Comparison of ENCODE assay signal across 30 cellular contexts in genomic region chr10:91412688-91413087, GRCh38. TPM values are rescaled to one million over a fixed set of nuclear protein-coding genes. Genes with fewer than 3 reads are reported as not detected.
DNase-seq lines count a peak whose midpoint lies in the region; ATAC-seq, FAIRE-seq and TF ChIP-seq lines count a peak whose summit lies in the region.
"Had no signal": no experiment of that assay in that cellular context is flagged by ENCODE, and none has a peak within 500 bp of the region (broad histone marks: within the 10 kb centered on the region; RNA-seq: fewer than 3 reads in every experiment).

No MANE protein-coding gene starts in this region.

- H4K8ac ChIP-seq in H1 (ENCODE audit: extremely low read depth, insufficient read depth, low read length): no peak overlapping the region
- H4K8ac ChIP-seq in mesenchymal stem cell (ENCODE audit: low read length): no peak overlapping the region

- no peak overlapping the region for H2AFZ ChIP-seq in H1 (ENCODE audit: low read length)
- no peak overlapping the region for H2AFZ ChIP-seq in mesenchymal stem cell (ENCODE audit: low read depth, low read length)
- H2AFZ ChIP-seq in PC-9: no peak overlapping the region

- BruUV-seq in PC-9 (replicated peaks; lab: Mats Ljungman, UMichigan): no TSS peak

- H3K36me3 ChIP-seq in HUES64 (ENCODE audit: insufficient read depth, low read length) (no peaks in the 10 kb centered on the region), H1 (ENCODE audit: control insufficient read depth in 2 of 4, insufficient read depth in 4 of 4, low read length in 3 of 4) (no peaks in the 10 kb centered on the region), mesenchymal stem cell (ENCODE audit: control insufficient read depth in 1 of 2, insufficient read depth in 2 of 2, low read depth in 1 of 2, low read length in 2 of 2) (no peaks in the 10 kb centered on the region), PC-9 (ENCODE audit: low read depth) (no peaks in the 10 kb centered on the region)
- H3K36me3 ChIP-seq: BLaER1, upper lobe of right lung had no signal

- H3K9me3 ChIP-seq in HUES64 (ENCODE audit: insufficient read depth, low read depth, low read length) (no peaks in the 10 kb centered on the region), H1 (ENCODE audit: insufficient read depth in 2 of 2, low read depth in 1 of 2, low read length in 1 of 2) (no peaks in the 10 kb centered on the region), mesenchymal stem cell (ENCODE audit: control insufficient read depth, low read length) (no peaks in the 10 kb centered on the region), PC-9 (ENCODE audit: insufficient read depth, low read depth) (no peaks in the 10 kb centered on the region)
- H3K9me3 ChIP-seq: BLaER1, psoas muscle, upper lobe of right lung had no signal

- no peak overlapping the region for H4K5ac ChIP-seq in H1 (ENCODE audit: insufficient read length, low read depth, low read length)

- no peaks in the 10 kb centered on the region for H3K79me1 ChIP-seq in H1 (ENCODE audit: low read depth, low read length)
- H3K79me1 ChIP-seq in mesenchymal stem cell (replicated peaks; ENCODE audit: low read length, poor library complexity, severe bottlenecking): peaks cover 3% of the 10 kb centered on the region

- FAIRE-seq in H1 (lab: Jason Lieb, UNC): no peak
- FAIRE-seq: bronchial epithelial cell, GM12891 had no signal

- H3K18ac ChIP-seq in H1 (ENCODE audit: extremely low read depth, low read length): no peak overlapping the region
- no peak overlapping the region for H3K18ac ChIP-seq in mesenchymal stem cell (ENCODE audit: low read depth in 1 of 2, low read length in 2 of 2)

- H2AK5ac ChIP-seq in H1 (ENCODE audit: low read depth, low read length) (no peak overlapping the region), mesenchymal stem cell (ENCODE audit: low read length, severe bottlenecking) (peak overlapping the region; percentile 95)

- H3K9ac ChIP-seq in HUES64 (ENCODE audit: low read depth, low read length): no peak overlapping the region
- no peak overlapping the region for H3K9ac ChIP-seq in H1 (replicated peaks in 1 of 4; ENCODE audit: extremely low read depth in 1 of 4, low read depth in 3 of 4, low read length in 3 of 4)
- peak overlapping the region; percentile 14 for H3K9ac ChIP-seq in mesenchymal stem cell (ENCODE audit: low read length)
- H3K9ac ChIP-seq: BLaER1 had no signal

- H3K27ac Mint-ChIP-seq in activated CD4-positive, alpha-beta T cell treated with anti-CD3 and anti-CD28 coated beads, Interleukin-2, amount 10 ng/mL, durations not matched to agents 24 days and 14 days: no peak overlapping the region
- H3K27ac Mint-ChIP-seq: activated CD8-positive, alpha-beta T cell treated with anti-CD3 and anti-CD28 coated beads for 36 hours; activated naive CD4-positive, alpha-beta T cell treated with anti-CD3 and anti-CD28 coated beads, Interleukin-2, amount 50 U/mL, for 72 hours; activated T-helper 2 cell treated with anti-CD3 and anti-CD28 coated beads, Interferon-gamma antibody, Interleukin-2, Interleukin-4, amounts not matched to agents 10 μg/mL and 5 μg/mL and 100 μg/mL, durations not matched to agents 14 hours and 24 hours and 36 hours; stimulated activated naive B cell treated with anti-CD40 and anti-IgM and Interleukin-4, amounts not matched to agents 10 μg/mL and 1 μg/mL and 100 μg/mL, for 72 hours; T-helper 2 cell treated with Interferon-gamma antibody and Interleukin-4, amounts not matched to agents 5 μg/mL and 100 μg/mL, for 36 hours had no signal

- H2BK20ac ChIP-seq in H1 (ENCODE audit: low read length): no peak overlapping the region

- no peak for TF ChIP-seq RAD21 in H1 (IDR thresholded peaks at IDR 0.05 in 1 of 2, conservative IDR thresholded peaks at IDR 0.05 in 1 of 2; ENCODE audit: low read depth in 2 of 2, low read length in 2 of 2)

- TF ChIP-seq CTCF in H1 (IDR thresholded peaks at IDR 0.05; ENCODE audit: control extremely low read depth in 1 of 3, insufficient read depth in 1 of 3, low read depth in 1 of 3, low read length in 3 of 3) (no peak), PC-9 (conservative IDR thresholded peaks at IDR 0.05) (no peak)

- TF ChIP-seq EP300 in H1 (IDR thresholded peaks at IDR 0.05; ENCODE audit: borderline replicate concordance in 1 of 2, low read depth in 2 of 2, low read length in 2 of 2): no peak

- ATAC-seq in HG02840 (IDR thresholded peaks at IDR 0.05; ENCODE audit: low FRiP score, unreplicated experiment): no peak
- ATAC-seq: activated CD8-positive, alpha-beta T cell treated with anti-CD3 and anti-CD28 coated beads for 36 hours; activated naive CD4-positive, alpha-beta T cell treated with anti-CD3 and anti-CD28 coated beads, Interleukin-2, amount 50 U/mL, for 72 hours; psoas muscle; stimulated activated naive B cell treated with anti-CD40 and anti-IgM and Interleukin-4, amounts not matched to agents 10 μg/mL and 1 μg/mL and 100 μg/mL, for 72 hours; upper lobe of right lung had no signal

- H3K4me3 ChIP-seq in HUES64 (ENCODE audit: low read length) (peak overlapping the region; percentile 89; the same call in 1 of the 2 replicates), H1 (ENCODE audit: extremely low read depth in 1 of 4, insufficient read depth in 2 of 4, low read depth in 3 of 4, low read length in 4 of 4) (no peak overlapping the region), mesenchymal stem cell (ENCODE audit: insufficient read depth in 1 of 2, low read depth in 1 of 2, low read length in 2 of 2) (no peak overlapping the region), PC-9 (no peak overlapping the region)
- H3K4me3 ChIP-seq: BLaER1, upper lobe of right lung had no signal

- CTCF ChIA-PET in H1 (lab: Charles Lee; ENCODE audit: partially characterized antibody) (interaction anchor here (0.6 to 1.0 kb wide), 2 partner anchors 112 to 117 kb away, joined by 3 read pairs; no protein-coding TSS in a partner anchor), PC-9 (lab: Charles Lee) (no interaction called here)

- peaks cover 0 to 4% of the 10 kb centered on the region in 2 experiments for H4K20me1 ChIP-seq in H1 (replicated peaks in 1 of 2; ENCODE audit: control insufficient read depth in 1 of 2, insufficient read depth in 2 of 2, low read length in 2 of 2)
- H4K20me1 ChIP-seq in PC-9 (ENCODE audit: insufficient read depth): no peaks in the 10 kb centered on the region
- H4K20me1 ChIP-seq: BLaER1 had no signal

- H4K91ac ChIP-seq in H1 (replicated peaks; ENCODE audit: insufficient read length, low read length) (no peak overlapping the region), mesenchymal stem cell (ENCODE audit: low read length) (no peak overlapping the region)

- H2BK12ac ChIP-seq in H1 (ENCODE audit: low read depth, low read length): no peak overlapping the region
- no peak overlapping the region for H2BK12ac ChIP-seq in mesenchymal stem cell (ENCODE audit: low read length in 2 of 2)

- no peak for TF ChIP-seq POLR2A in H1 (IDR thresholded peaks at IDR 0.05; ENCODE audit: control extremely low read depth in 1 of 2, low read depth in 2 of 2, low read length in 2 of 2)

- no peaks in the 10 kb centered on the region for H3F3A ChIP-seq in PC-9 (ENCODE audit: insufficient read depth, low read depth)

- H3K23ac ChIP-seq in H1 (ENCODE audit: insufficient read length): no peak overlapping the region
- H3K23ac ChIP-seq in mesenchymal stem cell (ENCODE audit: low read length in 2 of 2): no peak overlapping the region

- intact Hi-C loops in PC-9 (cut with micrococcal nuclease; ENCODE audit: unreplicated experiment): no loop called here
- intact Hi-C loops in activated CD4-positive, alpha-beta T cell treated with anti-CD3 and anti-CD28 coated beads, Interleukin-2, amount 10 ng/mL, durations not matched to agents 24 days and 14 days (cut with micrococcal nuclease): loop anchor here (5.0 to 10.0 kb wide), 3 partner anchors 248 to 1435 kb away; partner anchors contain the start of genes BTAF1 and EXOC6

- H2BK15ac ChIP-seq in H1 (ENCODE audit: low read length) (no peak overlapping the region), mesenchymal stem cell (ENCODE audit: low read depth, poor library complexity, severe bottlenecking) (no peak overlapping the region)

- DNase-seq in H1 (ENCODE audit: low read depth in 1 of 2, low spot score in 2 of 2) (no peak), mesenchymal stem cell (no peak), renal cortical epithelial cell (ENCODE audit: low read depth) (peak; percentile 28), PC-9 (no peak), hepatic stellate cell (ENCODE audit: low spot score) (no peak)
- DNase-seq in activated CD4-positive, alpha-beta T cell treated with anti-CD3 and anti-CD28 coated beads, Interleukin-2, amount 10 ng/mL, durations not matched to agents 24 days and 14 days: no peak
- DNase-seq: activated CD4-positive, alpha-beta T cell treated with anti-CD3 and anti-CD28 coated beads for 1 hour; activated CD8-positive, alpha-beta memory T cell treated with anti-CD3 and anti-CD28 coated beads, Interleukin-2, amount 50 U/mL, for 48 hours; activated CD8-positive, alpha-beta T cell treated with anti-CD3 and anti-CD28 coated beads for 36 hours; amygdala; effector CD4-positive, alpha-beta T cell; foreskin fibroblast; MV-4-11; NCI-H146; NCI-H345; psoas muscle; Right ventricle myocardium superior; stimulated activated CD4-positive, alpha-beta T cell treated with anti-CD3 and anti-CD28 coated beads, Interleukin-15, amount 100 ng/mL, for 24 hours; stimulated activated naive B cell treated with anti-CD40 and anti-IgM and Interleukin-4, amounts not matched to agents 10 μg/mL and 1 μg/mL and 100 μg/mL, for 72 hours; substantia nigra; upper lobe of right lung had no signal

- H3K27ac ChIP-seq in HUES64 (ENCODE audit: low read depth, low read length): no peak overlapping the region
- H3K27ac ChIP-seq in H1 (ENCODE audit: low read depth, low read length): no peak overlapping the region
- H3K27ac ChIP-seq in mesenchymal stem cell (ENCODE audit: low read length, poor library complexity, severe bottlenecking): no peak overlapping the region
- H3K27ac ChIP-seq in PC-9: no peak overlapping the region
- H3K27ac ChIP-seq: BLaER1, psoas muscle, upper lobe of right lung had no signal

- peaks cover 13% of the 10 kb centered on the region; the same call in 1 of the 2 replicates for H3K23me2 ChIP-seq in H1 (ENCODE audit: low read depth, low read length)

- H3K4me1 Mint-ChIP-seq in activated CD4-positive, alpha-beta T cell treated with anti-CD3 and anti-CD28 coated beads, Interleukin-2, amount 10 ng/mL, durations not matched to agents 24 days and 14 days: peaks cover 25% of the 10 kb centered on the region

- H3K27me3 ChIP-seq in HUES64 (ENCODE audit: insufficient read depth, low read length) (0 out of 2 replicates have a peak, but pooled peaks cover 5% of the 10 kb centered on the region), H1 (replicated peaks in 1 of 4; ENCODE audit: control insufficient read depth in 3 of 4, extremely low read depth in 1 of 4, insufficient read depth in 3 of 4, low read length in 3 of 4) (no peaks in the 10 kb centered on the region; a peak in 1 of 7 replicates), mesenchymal stem cell (ENCODE audit: control insufficient read depth in 1 of 2, insufficient read depth in 1 of 2, low read length in 2 of 2) (no peaks in the 10 kb centered on the region), PC-9 (ENCODE audit: insufficient read depth, low read depth) (no peaks in the 10 kb centered on the region)
- H3K27me3 ChIP-seq: BLaER1, upper lobe of right lung had no signal

- H3K4ac ChIP-seq in H1 (replicated peaks; ENCODE audit: insufficient read length, low read depth, low read length): no peak overlapping the region
- no peak overlapping the region for H3K4ac ChIP-seq in mesenchymal stem cell (ENCODE audit: low read depth in 1 of 2, low read length in 2 of 2)

- H3K9me3 Mint-ChIP-seq in activated CD4-positive, alpha-beta T cell treated with anti-CD3 and anti-CD28 coated beads, Interleukin-2, amount 10 ng/mL, durations not matched to agents 24 days and 14 days: no peaks in the 10 kb centered on the region
- H3K9me3 Mint-ChIP-seq: activated CD8-positive, alpha-beta T cell treated with anti-CD3 and anti-CD28 coated beads for 36 hours; activated naive CD4-positive, alpha-beta T cell treated with anti-CD3 and anti-CD28 coated beads, Interleukin-2, amount 50 U/mL, for 72 hours; activated T-helper 2 cell treated with anti-CD3 and anti-CD28 coated beads, Interferon-gamma antibody, Interleukin-2, Interleukin-4, amounts not matched to agents 10 μg/mL and 5 μg/mL and 100 μg/mL, durations not matched to agents 14 hours and 24 hours and 36 hours; IgD-negative memory B cell; stimulated activated naive B cell treated with anti-CD40 and anti-IgM and Interleukin-4, amounts not matched to agents 10 μg/mL and 1 μg/mL and 100 μg/mL, for 72 hours; T-helper 2 cell treated with Interferon-gamma antibody and Interleukin-4, amounts not matched to agents 5 μg/mL and 100 μg/mL, for 36 hours had no signal

- no peak overlapping the region for H3K4me3 Mint-ChIP-seq in activated CD4-positive, alpha-beta T cell treated with anti-CD3 and anti-CD28 coated beads, Interleukin-2, amount 10 ng/mL, durations not matched to agents 24 days and 14 days
- H3K4me3 Mint-ChIP-seq: activated CD8-positive, alpha-beta T cell treated with anti-CD3 and anti-CD28 coated beads for 36 hours; stimulated activated naive B cell treated with anti-CD40 and anti-IgM and Interleukin-4, amounts not matched to agents 10 μg/mL and 1 μg/mL and 100 μg/mL, for 72 hours; T-helper 2 cell treated with Interferon-gamma antibody and Interleukin-4, amounts not matched to agents 5 μg/mL and 100 μg/mL, for 36 hours had no signal

- no peak overlapping the region for H3K56ac ChIP-seq in H1 (replicated peaks; ENCODE audit: insufficient read length, low read depth, low read length)

- peaks cover 4% of the 10 kb centered on the region for H3K36me3 Mint-ChIP-seq in activated CD4-positive, alpha-beta T cell treated with anti-CD3 and anti-CD28 coated beads, Interleukin-2, amount 10 ng/mL, durations not matched to agents 24 days and 14 days (ENCODE audit: low read depth)
- H3K36me3 Mint-ChIP-seq: activated naive CD4-positive, alpha-beta T cell treated with anti-CD3 and anti-CD28 coated beads, Interleukin-2, amount 50 U/mL, for 72 hours; IgD-negative memory B cell; stimulated activated naive B cell treated with anti-CD40 and anti-IgM and Interleukin-4, amounts not matched to agents 10 μg/mL and 1 μg/mL and 100 μg/mL, for 72 hours had no signal

- H2BK5ac ChIP-seq in H1 (ENCODE audit: low read depth, low read length) (no peak overlapping the region), mesenchymal stem cell (ENCODE audit: low read depth, low read length, poor library complexity, severe bottlenecking) (no peak overlapping the region)

- H3K79me2 ChIP-seq in H1 (ENCODE audit: control insufficient read depth in 1 of 2, insufficient read depth in 2 of 2, low read length in 2 of 2) (peaks cover 0 to 48% of the 10 kb centered on the region in 2 experiments; a peak in 2 of 4 replicates), PC-9 (ENCODE audit: low read depth) (no peaks in the 10 kb centered on the region)

- no peak overlapping the region for H3K4me2 ChIP-seq in H1 (ENCODE audit: insufficient read depth in 1 of 2, low read depth in 2 of 2, low read length in 2 of 2)
- H3K4me2 ChIP-seq in mesenchymal stem cell (ENCODE audit: low read length, poor library complexity, severe bottlenecking): no peak overlapping the region
- no peak overlapping the region for H3K4me2 ChIP-seq in PC-9
- H3K4me2 ChIP-seq: BLaER1 had no signal

- H3K27me3 Mint-ChIP-seq in activated CD4-positive, alpha-beta T cell treated with anti-CD3 and anti-CD28 coated beads, Interleukin-2, amount 10 ng/mL, durations not matched to agents 24 days and 14 days: peaks cover 11% of the 10 kb centered on the region
- H3K27me3 Mint-ChIP-seq: IgD-negative memory B cell; stimulated activated naive B cell treated with anti-CD40 and anti-IgM and Interleukin-4, amounts not matched to agents 10 μg/mL and 1 μg/mL and 100 μg/mL, for 72 hours had no signal

- H3K14ac ChIP-seq in H1 (ENCODE audit: insufficient read length) (no peak overlapping the region), mesenchymal stem cell (ENCODE audit: low read length in 2 of 2) (no peak overlapping the region)

- H3K9me2 ChIP-seq in PC-9 (ENCODE audit: insufficient read depth): no peaks in the 10 kb centered on the region

- no peak overlapping the region for H2BK120ac ChIP-seq in H1 (replicated peaks; ENCODE audit: low read depth, low read length)
- H2BK120ac ChIP-seq in mesenchymal stem cell (ENCODE audit: low read depth, low read length): no peak overlapping the region

- H3K4me1 ChIP-seq in HUES64 (ENCODE audit: insufficient read depth, low read length) (peaks cover 50% of the 10 kb centered on the region), H1 (replicated peaks in 1 of 4; ENCODE audit: control insufficient read depth in 3 of 4, insufficient read depth in 4 of 4, low read length in 3 of 4) (peaks cover 0 to 4% (median 2%) of the 10 kb centered on the region in 4 experiments; a peak in 3 of 7 replicates), mesenchymal stem cell (ENCODE audit: control insufficient read depth, insufficient read depth, low read depth, low read length) (peaks cover 3% of the 10 kb centered on the region), PC-9 (replicated peaks; ENCODE audit: insufficient read depth) (peaks cover 4% of the 10 kb centered on the region; the same call in 1 of the 2 replicates)

- POLR2A ChIA-PET in H1 (lab: Charles Lee; ENCODE audit: partially characterized antibody): no interaction called here
- POLR2A ChIA-PET in PC-9 (lab: Charles Lee; ENCODE audit: unreplicated experiment): no interaction called here

RNA-seq across cellular contexts. Expression of gene HECTD2, which starts 2.5 kb away (rescaled TPM):
- polyA plus RNA-seq in HUES64 (2013, experiment 1 of 2): 18.2 TPM
- 21.2 TPM for polyA plus RNA-seq in HUES64 (2013, experiment 2 of 2)
- total RNA-seq in H1 (2021; fragmentation: NEBNext Ultra II Directional; extraction: Animal tissue kit (Norgen Biotek cat#: 25700)): 11.6 and 11.9 TPM in 2 replicates
- 4.6 and 5.7 TPM in 2 replicates for polyA plus RNA-seq in H1 (2011; rRNA removed)
- polyA plus RNA-seq in H1 (2011; cell fraction: cytosol; rRNA removed): 8.6 TPM
- 4.9 TPM for polyA plus RNA-seq in H1 (2011; cell fraction: nucleus; rRNA removed)
- 2.3 to 12.1 TPM (median 5.7 TPM) in 4 replicates for polyA plus RNA-seq in H1 (2012, experiment 1 of 2)
- 0.42 TPM for polyA plus RNA-seq in H1 (2012, experiment 2 of 2)
- polyA plus RNA-seq in H1 (2013, experiment 1 of 2): 5.4 TPM
- polyA plus RNA-seq in H1 (2013, experiment 2 of 2): 4.3 TPM
- polyA minus RNA-seq in H1 (2011; rRNA and poly(A)+ RNA removed): 9.9 and 16.5 TPM in 2 replicates
- 8.8 TPM for polyA minus RNA-seq in H1 (2011; cell fraction: cytosol; rRNA and poly(A)+ RNA removed)
- polyA minus RNA-seq in H1 (2011; cell fraction: nucleus; rRNA and poly(A)+ RNA removed): 20.5 TPM
- polyA plus RNA-seq in mesenchymal stem cell (2013, experiment 1 of 2): 6.3 TPM
- 6.7 TPM for polyA plus RNA-seq in mesenchymal stem cell (2013, experiment 2 of 2)
- total RNA-seq in renal cortical epithelial cell (5.6 and 11.7 TPM in 2 replicates), PC-9 (2021) (3.2 and 5.2 TPM in 2 replicates)
- total RNA-seq in activated CD4-positive, alpha-beta T cell treated with anti-CD3 and anti-CD28 coated beads, Interleukin-2, amount 10 ng/mL, durations not matched to agents 24 days and 14 days: 4.5 and 5.5 TPM in 2 replicates
